ENCODE assay signal across 20 cellular contexts in genomic region chr1:26894263-26894662, GRCh38. TPM values are rescaled to one million over a fixed set of nuclear protein-coding genes. Genes with fewer than 3 reads are reported as not detected.
DNase-seq lines count a peak whose midpoint lies in the region; ATAC-seq, FAIRE-seq and TF ChIP-seq lines count a peak whose summit lies in the region.
"Had no signal": no experiment of that assay in that cellular context is flagged by ENCODE, and none has a peak within 500 bp of the region (broad histone marks: within the 10 kb centered on the region; RNA-seq: fewer than 3 reads in every experiment).

No MANE protein-coding gene starts in this region.

- TF ChIP-seq CTCF in glutamatergic neuron (IDR thresholded peaks at IDR 0.05; ENCODE audit: partially characterized antibody, unreplicated experiment) = no peak

- peaks cover 9 to 26% of the 10 kb centered on the region in 2 donors for H3K36me3 Mint-ChIP-seq in activated naive CD4-positive, alpha-beta T cell treated with anti-CD3 and anti-CD28 coated beads, Interleukin-2, amount 50 U/mL, for 72 hours
- H3K36me3 Mint-ChIP-seq in activated T-helper 17 cell treated with anti-CD3 and anti-CD28 coated beads, Interleukin-2, amount 50 U/mL, for 72 hours (ENCODE audit: low read depth) = peaks cover 86% of the 10 kb centered on the region
- no peaks in the 10 kb centered on the region for H3K36me3 Mint-ChIP-seq in glutamatergic neuron (ENCODE audit: unreplicated experiment)
- peaks cover 90% of the 10 kb centered on the region for H3K36me3 Mint-ChIP-seq in stimulated activated effector memory CD8-positive, alpha-beta T cell treated with anti-CD3 and anti-CD28 coated beads, Interleukin-12 subunit alpha, Interleukin-12 subunit beta, amount 100 ng/mL, for 72 hours

- H3K27me3 Mint-ChIP-seq in activated T-helper 17 cell treated with anti-CD3 and anti-CD28 coated beads, Interleukin-2, amount 50 U/mL, for 72 hours = no peaks in the 10 kb centered on the region
- H3K27me3 Mint-ChIP-seq in glutamatergic neuron (ENCODE audit: unreplicated experiment) = no peaks in the 10 kb centered on the region

- no peaks in the 10 kb centered on the region for H3K9me3 Mint-ChIP-seq in activated naive CD4-positive, alpha-beta T cell treated with anti-CD3 and anti-CD28 coated beads, Interleukin-2, amount 50 U/mL, for 72 hours
- H3K9me3 Mint-ChIP-seq in activated T-helper 17 cell treated with anti-CD3 and anti-CD28 coated beads, Interleukin-2, amount 50 U/mL, for 72 hours = no peaks in the 10 kb centered on the region
- peaks cover 3% of the 10 kb centered on the region for H3K9me3 Mint-ChIP-seq in glutamatergic neuron (ENCODE audit: unreplicated experiment)
- no peaks in the 10 kb centered on the region for H3K9me3 Mint-ChIP-seq in stimulated activated effector memory CD8-positive, alpha-beta T cell treated with anti-CD3 and anti-CD28 coated beads, Interleukin-12 subunit alpha, Interleukin-12 subunit beta, amount 100 ng/mL, for 72 hours

- ATAC-seq in activated naive CD4-positive, alpha-beta T cell treated with anti-CD3 and anti-CD28 coated beads, Interleukin-2, amount 50 U/mL, for 72 hours = no peak
- ATAC-seq in activated T-helper 17 cell treated with anti-CD3 and anti-CD28 coated beads, Interleukin-2, amount 50 U/mL, for 72 hours (replicated peaks) = no peak
- ATAC-seq in stimulated activated effector memory CD8-positive, alpha-beta T cell treated with anti-CD3 and anti-CD28 coated beads, Interleukin-12 subunit alpha, Interleukin-12 subunit beta, amount 100 ng/mL, for 72 hours = no peak
- ATAC-seq: HepG2 had no signal

- DNase-seq in activated naive CD4-positive, alpha-beta T cell treated with anti-CD3 and anti-CD28 coated beads, Interleukin-2, amount 50 U/mL, for 72 hours (ENCODE audit: low spot score in 2 of 2) = no peak
- DNase-seq in activated naive CD4-positive, alpha-beta T cell treated with anti-CD3 and anti-CD28 coated beads, Interleukin-2, amount 50 U/mL, for 16 hours = no peak
- DNase-seq in glutamatergic neuron (no peak), GM19239 (ENCODE audit: insufficient read length, low spot score) (no peak), DMS114 treated with DMSO at 0.1 percent for 48 hours (lab: John Stamatoyannopoulos, UW; ENCODE audit: unreplicated experiment) (no peak), HK-2 (ENCODE audit: unreplicated experiment) (no peak)
- DNase-seq in stimulated activated effector memory CD8-positive, alpha-beta T cell treated with anti-CD3 and anti-CD28 coated beads, Interleukin-12 subunit alpha, Interleukin-12 subunit beta, amount 100 ng/mL, for 72 hours (ENCODE audit: low spot score in 2 of 2) = no peak
- DNase-seq: Calu3, DMS79, GOT3, NCI-H187 treated with DMSO at 0.1 percent for 48 hours, NCI-H2171 treated with DMSO at 0.1 percent for 48 hours, NCI-H82 had no signal

- no peak overlapping the region for H3K4me3 Mint-ChIP-seq in activated T-helper 17 cell treated with anti-CD3 and anti-CD28 coated beads, Interleukin-2, amount 50 U/mL, for 72 hours
- H3K4me3 Mint-ChIP-seq in glutamatergic neuron (ENCODE audit: unreplicated experiment) = peak overlapping the region; percentile 12
- H3K4me3 Mint-ChIP-seq in stimulated activated effector memory CD8-positive, alpha-beta T cell treated with anti-CD3 and anti-CD28 coated beads, Interleukin-12 subunit alpha, Interleukin-12 subunit beta, amount 100 ng/mL, for 72 hours = no peak overlapping the region

- peak overlapping the region; percentile 22 to 90 for H3K27ac Mint-ChIP-seq in activated naive CD4-positive, alpha-beta T cell treated with anti-CD3 and anti-CD28 coated beads, Interleukin-2, amount 50 U/mL, for 72 hours
- H3K27ac Mint-ChIP-seq in activated T-helper 17 cell treated with anti-CD3 and anti-CD28 coated beads, Interleukin-2, amount 50 U/mL, for 72 hours = peak overlapping the region; percentile 85
- no peak overlapping the region for H3K27ac Mint-ChIP-seq in glutamatergic neuron (ENCODE audit: unreplicated experiment)
- peak overlapping the region; percentile 42 for H3K27ac Mint-ChIP-seq in stimulated activated effector memory CD8-positive, alpha-beta T cell treated with anti-CD3 and anti-CD28 coated beads, Interleukin-12 subunit alpha, Interleukin-12 subunit beta, amount 100 ng/mL, for 72 hours

- no peak for FAIRE-seq in GM19239 (lab: Jason Lieb, UNC)
- FAIRE-seq: A204.1, GM12891, HepG2, RCC 7860 had no signal

- H3K4me1 Mint-ChIP-seq in activated T-helper 17 cell treated with anti-CD3 and anti-CD28 coated beads, Interleukin-2, amount 50 U/mL, for 72 hours = peaks cover 14% of the 10 kb centered on the region
- peaks cover 3% of the 10 kb centered on the region for H3K4me1 Mint-ChIP-seq in glutamatergic neuron (ENCODE audit: low read depth, unreplicated experiment)
- peaks cover 24% of the 10 kb centered on the region for H3K4me1 Mint-ChIP-seq in stimulated activated effector memory CD8-positive, alpha-beta T cell treated with anti-CD3 and anti-CD28 coated beads, Interleukin-12 subunit alpha, Interleukin-12 subunit beta, amount 100 ng/mL, for 72 hours

RNA-seq across cellular contexts. Expression of gene GPN2, which starts 4.2 kb away (rescaled TPM):
- 10 to 100 TPM; 29.5 to 56.1 TPM for total RNA-seq in activated naive CD4-positive, alpha-beta T cell treated with anti-CD3 and anti-CD28 coated beads, Interleukin-2, amount 50 U/mL, for 72 hours
- 10 to 100 TPM; 44.8 to 61.4 TPM for total RNA-seq in activated T-helper 17 cell treated with anti-CD3 and anti-CD28 coated beads, Interleukin-2, amount 50 U/mL, for 72 hours
- 21.4 TPM for total RNA-seq in glutamatergic neuron (ENCODE audit: unreplicated experiment)

RNA-seq across cellular contexts. Expression of gene GPATCH3, which starts 6.0 kb away (rescaled TPM):
- 10 to 100 TPM; 11.7 to 13.2 TPM for total RNA-seq in activated naive CD4-positive, alpha-beta T cell treated with anti-CD3 and anti-CD28 coated beads, Interleukin-2, amount 50 U/mL, for 72 hours
- total RNA-seq in activated T-helper 17 cell treated with anti-CD3 and anti-CD28 coated beads, Interleukin-2, amount 50 U/mL, for 72 hours = 10 to 100 TPM in 1 of 2 donors, 1 to 10 TPM in 1; 9.4 to 13.4 TPM
- 17.3 TPM for total RNA-seq in glutamatergic neuron (ENCODE audit: unreplicated experiment)

RNA-seq across cellular contexts. Expression of gene NR0B2, which starts 19.5 kb away (rescaled TPM):
- not detected for total RNA-seq in activated naive CD4-positive, alpha-beta T cell treated with anti-CD3 and anti-CD28 coated beads, Interleukin-2, amount 50 U/mL, for 72 hours
- total RNA-seq in activated T-helper 17 cell treated with anti-CD3 and anti-CD28 coated beads, Interleukin-2, amount 50 U/mL, for 72 hours = not detected
- not detected for total RNA-seq in glutamatergic neuron (ENCODE audit: unreplicated experiment)
- total RNA-seq: Calu3, G401, NCI-H460 had no signal

RNA-seq across cellular contexts. Expression of gene NUDC, which starts 27.3 kb away (rescaled TPM):
- total RNA-seq in activated naive CD4-positive, alpha-beta T cell treated with anti-CD3 and anti-CD28 coated beads, Interleukin-2, amount 50 U/mL, for 72 hours = 10 to 100 TPM; 60.5 to 93.7 TPM
- total RNA-seq in activated T-helper 17 cell treated with anti-CD3 and anti-CD28 coated beads, Interleukin-2, amount 50 U/mL, for 72 hours = 100 to 1,000 TPM in 1 of 2 donors, 10 to 100 TPM in 1; 45.0 to 108 TPM
- total RNA-seq in glutamatergic neuron (ENCODE audit: unreplicated experiment) = 53.2 TPM

RNA-seq across cellular contexts. Expression of gene SFN, which starts 31.3 kb away (rescaled TPM):
- total RNA-seq in activated naive CD4-positive, alpha-beta T cell treated with anti-CD3 and anti-CD28 coated beads, Interleukin-2, amount 50 U/mL, for 72 hours = 1 to 10 TPM; 1.1 to 2.3 TPM
- total RNA-seq in activated T-helper 17 cell treated with anti-CD3 and anti-CD28 coated beads, Interleukin-2, amount 50 U/mL, for 72 hours = 1 to 10 TPM; 4.3 to 4.7 TPM
- total RNA-seq in glutamatergic neuron (ENCODE audit: unreplicated experiment) = 0.42 TPM
